Comparison of ENCODE assay signal across 9 cellular contexts in genomic region chr17:11598274-11599221, GRCh38. TPM values are rescaled to one million over a fixed set of nuclear protein-coding genes. Genes with fewer than 3 reads are reported as not detected.
DNase-seq lines count a peak whose midpoint lies in the region; ATAC-seq and TF ChIP-seq lines count a peak whose summit lies in the region.
"Had no signal": no experiment of that assay in that cellular context is flagged by ENCODE, and none has a peak within 500 bp of the region (broad histone marks: within the 10 kb centered on the region; RNA-seq: fewer than 3 reads in every experiment).

A gene with protein sequence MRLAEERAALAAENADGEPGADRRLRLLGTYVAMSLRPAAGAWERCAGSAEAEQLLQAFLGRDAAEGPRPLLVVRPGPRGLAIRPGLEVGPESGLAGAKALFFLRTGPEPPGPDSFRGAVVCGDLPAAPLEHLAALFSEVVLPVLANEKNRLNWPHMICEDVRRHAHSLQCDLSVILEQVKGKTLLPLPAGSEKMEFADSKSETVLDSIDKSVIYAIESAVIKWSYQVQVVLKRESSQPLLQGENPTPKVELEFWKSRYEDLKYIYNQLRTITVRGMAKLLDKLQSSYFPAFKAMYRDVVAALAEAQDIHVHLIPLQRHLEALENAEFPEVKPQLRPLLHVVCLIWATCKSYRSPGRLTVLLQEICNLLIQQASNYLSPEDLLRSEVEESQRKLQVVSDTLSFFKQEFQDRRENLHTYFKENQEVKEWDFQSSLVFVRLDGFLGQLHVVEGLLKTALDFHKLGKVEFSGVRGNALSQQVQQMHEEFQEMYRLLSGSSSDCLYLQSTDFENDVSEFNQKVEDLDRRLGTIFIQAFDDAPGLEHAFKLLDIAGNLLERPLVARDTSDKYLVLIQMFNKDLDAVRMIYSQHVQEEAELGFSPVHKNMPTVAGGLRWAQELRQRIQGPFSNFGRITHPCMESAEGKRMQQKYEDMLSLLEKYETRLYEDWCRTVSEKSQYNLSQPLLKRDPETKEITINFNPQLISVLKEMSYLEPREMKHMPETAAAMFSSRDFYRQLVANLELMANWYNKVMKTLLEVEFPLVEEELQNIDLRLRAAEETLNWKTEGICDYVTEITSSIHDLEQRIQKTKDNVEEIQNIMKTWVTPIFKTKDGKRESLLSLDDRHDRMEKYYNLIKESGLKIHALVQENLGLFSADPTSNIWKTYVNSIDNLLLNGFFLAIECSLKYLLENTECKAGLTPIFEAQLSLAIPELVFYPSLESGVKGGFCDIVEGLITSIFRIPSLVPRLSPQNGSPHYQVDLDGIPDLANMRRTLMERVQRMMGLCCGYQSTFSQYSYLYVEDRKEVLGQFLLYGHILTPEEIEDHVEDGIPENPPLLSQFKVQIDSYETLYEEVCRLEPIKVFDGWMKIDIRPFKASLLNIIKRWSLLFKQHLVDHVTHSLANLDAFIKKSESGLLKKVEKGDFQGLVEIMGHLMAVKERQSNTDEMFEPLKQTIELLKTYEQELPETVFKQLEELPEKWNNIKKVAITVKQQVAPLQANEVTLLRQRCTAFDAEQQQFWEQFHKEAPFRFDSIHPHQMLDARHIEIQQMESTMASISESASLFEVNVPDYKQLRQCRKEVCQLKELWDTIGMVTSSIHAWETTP (N-terminal part only) (plus strand): TSS chr17:11598470. CDS start chr17:11598499, 29 bp downstream.

- ATAC-seq in heart right ventricle, result peak; percentile 98 to 100 (median 98)
- peak; percentile 99 for ATAC-seq in omental fat pad (ENCODE audit: low FRiP score)
- no peak for ATAC-seq in HG02759 (IDR thresholded peaks at IDR 0.05; ENCODE audit: unreplicated experiment)
- no peak for ATAC-seq in GM18511 (IDR thresholded peaks at IDR 0.05; ENCODE audit: unreplicated experiment)

- H3K36me3 ChIP-seq in breast epithelium (no peaks in the 10 kb centered on the region), heart right ventricle (no peaks in the 10 kb centered on the region)

- TF ChIP-seq POLR2A in breast epithelium (IDR thresholded peaks at IDR 0.05), result no peak

- peak; percentile 96 to 99 for DNase-seq in breast epithelium (ENCODE audit: low spot score in 2 of 2)
- no peak for DNase-seq in MCF 10A (ENCODE audit: unreplicated experiment)
- DNase-seq in activated T-helper 2 cell treated with anti-CD3 and anti-CD28 coated beads, Interferon-gamma antibody, Interleukin-2, Interleukin-4, amounts not matched to agents 10 μg/mL and 5 μg/mL and 100 μg/mL, durations not matched to agents 14 hours and 24 hours and 36 hours (ENCODE audit: low spot score), result peak; percentile 8
- peak; percentile 95 to 97 for DNase-seq in heart right ventricle
- DNase-seq in omental fat pad (ENCODE audit: low spot score), result peak; percentile 94
- no peak for DNase-seq in hepatic stellate cell (ENCODE audit: low spot score)

- H3K27me3 ChIP-seq in breast epithelium (no peaks in the 10 kb centered on the region), heart right ventricle (peaks cover 0 to 20% (median 2%) of the 10 kb centered on the region in 7 donors)

- no peaks in the 10 kb centered on the region for H3K4me1 Mint-ChIP-seq in MCF 10A (ENCODE audit: insufficient read depth, unreplicated experiment)
- no peaks in the 10 kb centered on the region for H3K4me1 Mint-ChIP-seq in activated T-helper 2 cell treated with anti-CD3 and anti-CD28 coated beads, Interferon-gamma antibody, Interleukin-2, Interleukin-4, amounts not matched to agents 10 μg/mL and 5 μg/mL and 100 μg/mL, durations not matched to agents 14 hours and 24 hours and 36 hours (ENCODE audit: low read depth)

- peak within 1 kb of the TSS; percentile 85 to 93 for H3K27ac ChIP-seq in breast epithelium
- peak within 1 kb of the TSS in 4 of 10 donors; percentile 38 to 66 (median 50) for H3K27ac ChIP-seq in heart right ventricle

- H3K4me3 Mint-ChIP-seq in MCF 10A (ENCODE audit: unreplicated experiment), result no peak within 1 kb of the TSS
- H3K4me3 Mint-ChIP-seq in activated T-helper 2 cell treated with anti-CD3 and anti-CD28 coated beads, Interferon-gamma antibody, Interleukin-2, Interleukin-4, amounts not matched to agents 10 μg/mL and 5 μg/mL and 100 μg/mL, durations not matched to agents 14 hours and 24 hours and 36 hours (ENCODE audit: low read depth), result no peak within 1 kb of the TSS

- peaks cover 8% of the 10 kb centered on the region for H3K27me3 Mint-ChIP-seq in MCF 10A (ENCODE audit: insufficient read depth, unreplicated experiment)
- peaks cover 6% of the 10 kb centered on the region for H3K27me3 Mint-ChIP-seq in activated T-helper 2 cell treated with anti-CD3 and anti-CD28 coated beads, Interferon-gamma antibody, Interleukin-2, Interleukin-4, amounts not matched to agents 10 μg/mL and 5 μg/mL and 100 μg/mL, durations not matched to agents 14 hours and 24 hours and 36 hours (ENCODE audit: low read depth)

- POLR2A ChIA-PET in MCF 10A (lab: Yijun Ruan, JAX), result no interaction called here

- 1 to 2% methylated on average over 79 to 84 of the region's 84 CpGs for WGBS in heart right ventricle, 2 donors

- TF ChIP-seq CTCF in breast epithelium (IDR thresholded peaks at IDR 0.05), result no peak
- no peak for TF ChIP-seq CTCF in MCF 10A (IDR thresholded peaks at IDR 0.05; ENCODE audit: unreplicated experiment)
- TF ChIP-seq CTCF in heart right ventricle (IDR thresholded peaks at IDR 0.05), result no peak
- no peak for TF ChIP-seq CTCF in omental fat pad (IDR thresholded peaks at IDR 0.05)

- H3K36me3 Mint-ChIP-seq in MCF 10A (ENCODE audit: insufficient read depth, unreplicated experiment), result no peaks in the 10 kb centered on the region
- H3K36me3 Mint-ChIP-seq in activated T-helper 2 cell treated with anti-CD3 and anti-CD28 coated beads, Interferon-gamma antibody, Interleukin-2, Interleukin-4, amounts not matched to agents 10 μg/mL and 5 μg/mL and 100 μg/mL, durations not matched to agents 14 hours and 24 hours and 36 hours (ENCODE audit: low read depth), result no peaks in the 10 kb centered on the region

- H3K4me3 ChIP-seq in breast epithelium, result peak within 1 kb of the TSS; percentile 49 to 77 (median 75)
- peak within 1 kb of the TSS; percentile 36 to 80 (median 70) for H3K4me3 ChIP-seq in heart right ventricle

- H3K4me1 ChIP-seq in breast epithelium, result no peaks in the 10 kb centered on the region
- peaks cover 0 to 16% (median 0%) of the 10 kb centered on the region in 9 donors for H3K4me1 ChIP-seq in heart right ventricle

- BruUV-seq in MCF 10A (replicated peaks; lab: Mats Ljungman, UMichigan), result no TSS peak

- intact Hi-C loops in breast epithelium (cut with DNase I; ENCODE audit: low total_unique reads), result no loop called here
- intact Hi-C loops in MCF 10A (cut with micrococcal nuclease), result no loop called here
- intact Hi-C loops in activated T-helper 2 cell treated with anti-CD3 and anti-CD28 coated beads, Interferon-gamma antibody, Interleukin-2, Interleukin-4, amounts not matched to agents 10 μg/mL and 5 μg/mL and 100 μg/mL, durations not matched to agents 14 hours and 24 hours and 36 hours (cut with micrococcal nuclease), result no loop called here
- intact Hi-C loops in heart right ventricle (cut with DNase I), result no loop called here

- no peaks in the 10 kb centered on the region for H3K9me3 Mint-ChIP-seq in MCF 10A (ENCODE audit: unreplicated experiment)
- H3K9me3 Mint-ChIP-seq in activated T-helper 2 cell treated with anti-CD3 and anti-CD28 coated beads, Interferon-gamma antibody, Interleukin-2, Interleukin-4, amounts not matched to agents 10 μg/mL and 5 μg/mL and 100 μg/mL, durations not matched to agents 14 hours and 24 hours and 36 hours, result peaks cover 4% of the 10 kb centered on the region

- H3K9me3 ChIP-seq in breast epithelium (no peaks in the 10 kb centered on the region), heart right ventricle (peaks cover 0 to 8% (median 0%) of the 10 kb centered on the region in 11 donors)

- no peak within 1 kb of the TSS for H3K27ac Mint-ChIP-seq in MCF 10A (ENCODE audit: low read depth, unreplicated experiment)
- no peak within 1 kb of the TSS for H3K27ac Mint-ChIP-seq in activated T-helper 2 cell treated with anti-CD3 and anti-CD28 coated beads, Interferon-gamma antibody, Interleukin-2, Interleukin-4, amounts not matched to agents 10 μg/mL and 5 μg/mL and 100 μg/mL, durations not matched to agents 14 hours and 24 hours and 36 hours

- CTCF ChIA-PET in MCF 10A (lab: Yijun Ruan, JAX), result no interaction called here

RNA-seq across cellular contexts. Expression of the gene that starts here (rescaled TPM):
- 1 to 10 TPM in 2 of 3 donors, under 1 TPM in 1; 0.66 to 3.5 (median 1.2) TPM for total RNA-seq in breast epithelium
- 0.44 TPM in 1 of 2 replicates, not detected in the other for total RNA-seq in MCF 10A (2022)
- not detected in 2 replicates for total RNA-seq in activated T-helper 2 cell treated with anti-CD3 and anti-CD28 coated beads, Interferon-gamma antibody, Interleukin-2, Interleukin-4, amounts not matched to agents 10 μg/mL and 5 μg/mL and 100 μg/mL, durations not matched to agents 14 hours and 24 hours and 36 hours
- under 1 TPM in 1 of 10 donors, not detected in 9; 0.06 TPM for total RNA-seq in heart right ventricle
- polyA plus RNA-seq in heart right ventricle, result under 1 TPM in 1 of 2 donors, not detected in 1; 0.10 TPM
- 1 to 10 TPM in 3 of 4 donors, under 1 TPM in 1; 0.72 to 6.0 (median 3.1) TPM for total RNA-seq in omental fat pad
- total RNA-seq: T-helper 2 cell treated with Interferon-gamma antibody and Interleukin-4, amounts not matched to agents 100 ng/mL and 5 ng/mL, for 36 hours had no signal

Comparison
In these comparisons a context has a peak if more than half of its experiments do, and no peak if none do; other contexts are left out.
1. DNase-seq: peak in breast epithelium (2 of 2) and omental fat pad (single experiment); none in MCF 10A (single experiment) and hepatic stellate cell (single experiment).
2. Peak in DNase-seq in activated T-helper 2 cell treated with anti-CD3 and anti-CD28 coated beads, Interferon-gamma antibody, Interleukin-2, Interleukin-4, amounts not matched to agents 10 μg/mL and 5 μg/mL and 100 μg/mL, durations not matched to agents 14 hours and 24 hours and 36 hours; RNA of the gene not detected or under 1 TPM.
3. Peak in DNase-seq, ATAC-seq and H3K4me3 ChIP-seq in heart right ventricle; RNA of the gene not detected or under 1 TPM.